In genomic region chr4:86876894-86877685, GRCh38 we compare ENCODE assay signal across 26 cellular contexts. TPM values are rescaled to one million over a fixed set of nuclear protein-coding genes. Genes with fewer than 3 reads are reported as not detected.
DNase-seq lines count a peak whose midpoint lies in the region; ATAC-seq, FAIRE-seq and TF ChIP-seq lines count a peak whose summit lies in the region.
"Had no signal": no experiment of that assay in that cellular context is flagged by ENCODE, and none has a peak within 500 bp of the region (broad histone marks: within the 10 kb centered on the region; RNA-seq: fewer than 3 reads in every experiment).

No MANE protein-coding gene starts in this region.

- H2AK5ac ChIP-seq in mesenchymal stem cell (ENCODE audit: low read length, severe bottlenecking), result no peak overlapping the region

- H3K4me1 Mint-ChIP-seq in CD4-positive, alpha-beta T cell (ENCODE audit: low read depth), result no peaks in the 10 kb centered on the region
- H3K4me1 Mint-ChIP-seq: CD8-positive, alpha-beta memory T cell; GM23338 had no signal

- H3K27me3 Mint-ChIP-seq in CD4-positive, alpha-beta T cell, result no peaks in the 10 kb centered on the region

- H2BK12ac ChIP-seq in mesenchymal stem cell (ENCODE audit: low read length in 2 of 2), result no peak overlapping the region

- TF ChIP-seq CTCF in CD4-positive, alpha-beta T cell (IDR thresholded peaks at IDR 0.05), result no peak

- peak; percentile 59 for ATAC-seq in aorta (ENCODE audit: low FRiP score)
- no peak for ATAC-seq in GM21737 (IDR thresholded peaks at IDR 0.05; ENCODE audit: unreplicated experiment)
- ATAC-seq in CD4-positive, alpha-beta T cell (ENCODE audit: poor library complexity), result no peak
- no peak for ATAC-seq in stimulated activated naive CD8-positive, alpha-beta T cell treated with anti-CD3 and anti-CD28 coated beads, Interleukin-15, Interleukin-2, amounts not matched to agents 100 U/mL and 50 U/mL, for 24 hours
- ATAC-seq: GM23338 had no signal

- WGBS in mesenchymal stem cell, result no CpG with 5 or more reads among the region's 4 CpGs
- WGBS in aorta, 2 donors, result 42 to 48% methylated on average over 4 of the region's 4 CpGs

- H3K9me3 ChIP-seq in adipocyte (ENCODE audit: control insufficient read depth, low read length), result peaks cover 23% of the 10 kb centered on the region
- peaks cover 25% of the 10 kb centered on the region for H3K9me3 ChIP-seq in mesenchymal stem cell (ENCODE audit: control insufficient read depth, low read length)
- H3K9me3 ChIP-seq in aorta (ENCODE audit: control insufficient read depth, low read length), result peaks cover 5% of the 10 kb centered on the region
- peaks cover 11% of the 10 kb centered on the region for H3K9me3 ChIP-seq in CD4-positive, alpha-beta T cell (ENCODE audit: control insufficient read depth, low read length)

- no peak overlapping the region for H3K14ac ChIP-seq in mesenchymal stem cell (ENCODE audit: low read length in 2 of 2)

- DNase-seq in adipocyte (ENCODE audit: low read depth) (peak; percentile 7), mesenchymal stem cell (no peak), aorta (no peak)
- no peak for DNase-seq in CD4-positive, alpha-beta T cell
- no peak for DNase-seq in stimulated activated naive CD8-positive, alpha-beta T cell treated with anti-CD3 and anti-CD28 coated beads, Interleukin-15, Interleukin-2, amounts not matched to agents 100 U/mL and 50 U/mL, for 24 hours
- DNase-seq: Calu3; CD8-positive, alpha-beta memory T cell; DMS153; KBM-7; NCI-H1092; NCI-H1436 treated with DMSO at 0.1 percent for 48 hours; NCI-H2029; NCI-H226; NCI-H510A treated with DMSO at 0.1 percent for 48 hours; NCI-H748 treated with DMSO at 0.1 percent for 48 hours; PC-9; RPMI8226; SHP77 treated with DMSO at 0.1 percent for 48 hours had no signal

- no peaks in the 10 kb centered on the region for H3K4me1 ChIP-seq in adipocyte (ENCODE audit: control insufficient read depth, insufficient read depth, low read length)
- no peaks in the 10 kb centered on the region for H3K4me1 ChIP-seq in mesenchymal stem cell (ENCODE audit: control insufficient read depth, insufficient read depth, low read depth, low read length)
- no peaks in the 10 kb centered on the region for H3K4me1 ChIP-seq in aorta (ENCODE audit: control insufficient read depth in 1 of 2, insufficient read depth in 2 of 2, low read length in 2 of 2)
- H3K4me1 ChIP-seq: HAP-1 had no signal

- H3K36me3 Mint-ChIP-seq in CD4-positive, alpha-beta T cell (ENCODE audit: low read depth), result peaks cover 5% of the 10 kb centered on the region

- H3K4me3 ChIP-seq in adipocyte (ENCODE audit: low read length) (no peak overlapping the region), mesenchymal stem cell (ENCODE audit: insufficient read depth in 1 of 2, low read depth in 1 of 2, low read length in 2 of 2) (no peak overlapping the region), aorta (ENCODE audit: low read length in 2 of 2) (no peak overlapping the region)
- H3K4me3 ChIP-seq: BLaER1 treated with 17β-estradiol and CSF1 and Interleukin-3, amounts not matched to agents 10 nM and 100 nM; GM23338; HAP-1; PC-9 had no signal

- no peak overlapping the region for H3K9ac ChIP-seq in adipocyte (ENCODE audit: low read length)
- H3K9ac ChIP-seq in mesenchymal stem cell (ENCODE audit: low read length), result peak overlapping the region; percentile 22
- H3K9ac ChIP-seq: BLaER1 treated with 17β-estradiol and CSF1 and Interleukin-3, amounts not matched to agents 10 nM and 100 nM had no signal

- intact Hi-C loops in aorta (cut with DNase I), result no loop called here
- intact Hi-C loops in CD4-positive, alpha-beta T cell (cut with DNase I, micrococcal nuclease), result no loop called here

- H2BK5ac ChIP-seq in mesenchymal stem cell (ENCODE audit: low read depth, low read length, poor library complexity, severe bottlenecking), result no peak overlapping the region

- no peak overlapping the region for H2BK120ac ChIP-seq in mesenchymal stem cell (ENCODE audit: low read depth, low read length)

- CTCF ChIA-PET in CD4-positive, alpha-beta T cell (lab: Charles Lee), result no interaction called here

- H3K36me3 ChIP-seq in adipocyte (ENCODE audit: control insufficient read depth, insufficient read depth, low read length, severe bottlenecking) (no peaks in the 10 kb centered on the region), mesenchymal stem cell (ENCODE audit: control insufficient read depth in 1 of 2, insufficient read depth in 2 of 2, low read depth in 1 of 2, low read length in 2 of 2) (no peaks in the 10 kb centered on the region), aorta (ENCODE audit: control insufficient read depth in 1 of 2, insufficient read depth in 2 of 2, low read length in 1 of 2) (no peaks in the 10 kb centered on the region)
- H3K36me3 ChIP-seq: HAP-1 had no signal

- no peak overlapping the region for H3K4ac ChIP-seq in mesenchymal stem cell (ENCODE audit: low read depth in 1 of 2, low read length in 2 of 2)

- H2AFZ ChIP-seq in mesenchymal stem cell (ENCODE audit: low read depth, low read length), result no peak overlapping the region
- H2AFZ ChIP-seq: GM23338, PC-9 had no signal

- no peak overlapping the region for H2BK15ac ChIP-seq in mesenchymal stem cell (ENCODE audit: low read depth, poor library complexity, severe bottlenecking)

- no peak overlapping the region for H3K18ac ChIP-seq in mesenchymal stem cell (ENCODE audit: low read depth in 1 of 2, low read length in 2 of 2)

- H3K27ac ChIP-seq in mesenchymal stem cell (ENCODE audit: low read length, poor library complexity, severe bottlenecking), result peak overlapping the region; percentile 4
- H3K27ac ChIP-seq in aorta (ENCODE audit: low read depth in 1 of 2, low read length in 2 of 2), result peak overlapping the region in 1 of 2 donors; percentile 28
- no peak overlapping the region for H3K27ac ChIP-seq in CD4-positive, alpha-beta T cell (ENCODE audit: low read depth, low read length)
- H3K27ac ChIP-seq: BLaER1 treated with 17β-estradiol and CSF1 and Interleukin-3, amounts not matched to agents 10 nM and 100 nM; PC-9 had no signal

- H3K27me3 ChIP-seq in adipocyte (replicated peaks; ENCODE audit: control insufficient read depth, insufficient read depth, low read length), result no peaks in the 10 kb centered on the region
- no peaks in the 10 kb centered on the region for H3K27me3 ChIP-seq in mesenchymal stem cell (ENCODE audit: control insufficient read depth in 1 of 2, insufficient read depth in 1 of 2, low read length in 2 of 2)
- H3K27me3 ChIP-seq in aorta (ENCODE audit: control insufficient read depth in 1 of 2, insufficient read depth in 2 of 2, low read length in 1 of 2), result no peaks in the 10 kb centered on the region
- no peaks in the 10 kb centered on the region for H3K27me3 ChIP-seq in CD4-positive, alpha-beta T cell (ENCODE audit: control insufficient read depth, insufficient read depth, low read length)
- H3K27me3 ChIP-seq: BLaER1 treated with 17β-estradiol and CSF1 and Interleukin-3, amounts not matched to agents 10 nM and 100 nM had no signal

- POLR2A ChIA-PET in CD4-positive, alpha-beta T cell (lab: Charles Lee), result no interaction called here

- H4K91ac ChIP-seq in mesenchymal stem cell (ENCODE audit: low read length), result no peak overlapping the region

- H3K27ac Mint-ChIP-seq in CD4-positive, alpha-beta T cell, result no peak overlapping the region
- H3K27ac Mint-ChIP-seq: CD8-positive, alpha-beta memory T cell; GM23338 had no signal

- no peak overlapping the region for H3K23ac ChIP-seq in mesenchymal stem cell (ENCODE audit: low read length in 2 of 2)

- no peaks in the 10 kb centered on the region for H3K79me1 ChIP-seq in mesenchymal stem cell (replicated peaks; ENCODE audit: low read length, poor library complexity, severe bottlenecking)

- no peak overlapping the region for H3K4me2 ChIP-seq in mesenchymal stem cell (ENCODE audit: low read length, poor library complexity, severe bottlenecking)
- H3K4me2 ChIP-seq: BLaER1 treated with 17β-estradiol and CSF1 and Interleukin-3, amounts not matched to agents 10 nM and 100 nM; GM23338; PC-9 had no signal

- no peak overlapping the region for H3K4me3 Mint-ChIP-seq in CD4-positive, alpha-beta T cell
- H3K4me3 Mint-ChIP-seq: CD8-positive, alpha-beta memory T cell; GM23338 had no signal

- peak; percentile 97 for FAIRE-seq in endometrium (lab: Jason Lieb, UNC)
- FAIRE-seq: G401.6, GM12892 had no signal

- peaks cover 11% of the 10 kb centered on the region for H3K9me3 Mint-ChIP-seq in CD4-positive, alpha-beta T cell

- H4K8ac ChIP-seq in mesenchymal stem cell (ENCODE audit: low read length), result no peak overlapping the region

RNA-seq across cellular contexts. Expression of gene C4orf36, which starts 15.1 kb away (rescaled TPM):
- 0.50 TPM for polyA plus RNA-seq in mesenchymal stem cell (2013, experiment 1 of 2)
- polyA plus RNA-seq in mesenchymal stem cell (2013, experiment 2 of 2), result 0.12 TPM
- 1 to 10 TPM in 1 of 2 donors, not detected in 1; 1.2 TPM for total RNA-seq in aorta
- polyA plus RNA-seq in aorta, result under 1 TPM in 1 of 2 donors, not detected in 1; 0.36 TPM
- not detected for total RNA-seq in CD4-positive, alpha-beta T cell
- total RNA-seq: CD8-positive, alpha-beta memory T cell; PC-9 had no signal
- polyA plus RNA-seq: CD8-positive, alpha-beta memory T cell had no signal

RNA-seq across cellular contexts. Expression of gene SLC10A6, which starts 27.9 kb away (rescaled TPM):
- polyA plus RNA-seq in mesenchymal stem cell (2013, experiment 1 of 2), result not detected
- polyA plus RNA-seq in mesenchymal stem cell (2013, experiment 2 of 2), result 0.03 TPM
- 1 to 10 TPM; 4.2 to 5.4 TPM for total RNA-seq in aorta
- not detected for polyA plus RNA-seq in aorta
- not detected for total RNA-seq in CD4-positive, alpha-beta T cell
- total RNA-seq: Calu3; CD8-positive, alpha-beta memory T cell; GM23338; HT1080; PC-9 had no signal
- polyA plus RNA-seq: CD8-positive, alpha-beta memory T cell; GM23338 had no signal

RNA-seq across cellular contexts. Expression of gene AFF1, which starts 57.7 kb away (rescaled TPM):
- polyA plus RNA-seq in mesenchymal stem cell (2013, experiment 1 of 2), result 20.2 TPM
- polyA plus RNA-seq in mesenchymal stem cell (2013, experiment 2 of 2), result 18.9 TPM
- 100 to 1,000 TPM in 1 of 2 donors, 10 to 100 TPM in 1; 99.6 to 107 TPM for total RNA-seq in aorta
- 10 to 100 TPM in 1 of 2 donors, 1 to 10 TPM in 1; 4.8 to 15.0 TPM for polyA plus RNA-seq in aorta
- total RNA-seq in CD4-positive, alpha-beta T cell, result 10 to 100 TPM; 50.3 to 51.2 TPM

Comparison
In these comparisons a context has a peak if more than half of its experiments do, and no peak if none do; other contexts are left out.
1. RNA of gene SLC10A6, which starts 27.9 kb away (total RNA-seq): 4.2 to 5.4 TPM in aorta; not detected in CD4-positive, alpha-beta T cell; every median in the first group is over 4 times any median in the second.